Comparison of ENCODE assay signal across 15 cellular contexts in genomic region chr17:49226771-49227435, GRCh38. TPM values are rescaled to one million over a fixed set of nuclear protein-coding genes. Genes with fewer than 3 reads are reported as not detected.
"Had no signal": no experiment of that assay in that cellular context is flagged by ENCODE, and none has a peak within 500 bp of the region (broad histone marks: within the 10 kb centered on the region; RNA-seq: fewer than 3 reads in every experiment).

No MANE protein-coding gene starts in this region.

- H3K4me3 ChIP-seq: ascending aorta, esophagus muscularis mucosa, gastroesophageal sphincter, heart right ventricle, smooth muscle cell, stomach had no signal

- H3K27me3 Mint-ChIP-seq: memory B cell had no signal

- H3K36me3 Mint-ChIP-seq: type B pancreatic cell had no signal

- H3K9me3 ChIP-seq: ascending aorta, esophagus muscularis mucosa, gastroesophageal sphincter, heart right ventricle, stomach had no signal

- H3K4me1 ChIP-seq: parathyroid adenoma had no signal

- H3K4me3 Mint-ChIP-seq: activated CD4-positive, alpha-beta T cell treated with anti-CD3 and anti-CD28 coated beads, Interleukin-2, amount 10 ng/mL, durations not matched to agents 24 days and 14 days; activated T-cell treated with anti-CD3 and anti-CD28 coated beads, Interleukin-2, amount 50 U/mL, for 72 hours; dendritic cell treated with granulocyte-macrophage colony-stimulating factor and Interleukin-4, amounts not matched to agents 40 ng/mL and 50 ng/mL, for 4 days; memory B cell had no signal

- H3K27ac ChIP-seq: ascending aorta, esophagus muscularis mucosa, gastroesophageal sphincter, heart right ventricle, parathyroid adenoma, stomach had no signal

- H3K27ac Mint-ChIP-seq: activated CD4-positive, alpha-beta T cell treated with anti-CD3 and anti-CD28 coated beads, Interleukin-2, amount 10 ng/mL, durations not matched to agents 24 days and 14 days; activated T-cell treated with anti-CD3 and anti-CD28 coated beads, Interleukin-2, amount 50 U/mL, for 72 hours; dendritic cell treated with granulocyte-macrophage colony-stimulating factor and Interleukin-4, amounts not matched to agents 40 ng/mL and 50 ng/mL, for 4 days; memory B cell; type B pancreatic cell had no signal

- H3K9ac ChIP-seq: parathyroid adenoma had no signal

- H3K36me3 ChIP-seq: ascending aorta, gastroesophageal sphincter, stomach had no signal

- H3K9me3 Mint-ChIP-seq: activated CD4-positive, alpha-beta T cell treated with anti-CD3 and anti-CD28 coated beads, Interleukin-2, amount 10 ng/mL, durations not matched to agents 24 days and 14 days; activated T-cell treated with anti-CD3 and anti-CD28 coated beads, Interleukin-2, amount 50 U/mL, for 72 hours; dendritic cell treated with granulocyte-macrophage colony-stimulating factor and Interleukin-4, amounts not matched to agents 40 ng/mL and 50 ng/mL, for 4 days; memory B cell; type B pancreatic cell had no signal

RNA-seq across cellular contexts. Expression of gene PHOSPHO1, which starts 3.7 kb away (rescaled TPM):
- total RNA-seq: activated CD4-positive, alpha-beta T cell treated with anti-CD3 and anti-CD28 coated beads, Interleukin-2, amount 10 ng/mL, durations not matched to agents 24 days and 14 days; activated CD8-positive, alpha-beta memory T cell treated with anti-CD3 and anti-CD28 coated beads for 36 hours; ascending aorta; endothelial cell of umbilical vein had no signal

RNA-seq across cellular contexts. Expression of gene GNGT2, which starts 16.5 kb away (rescaled TPM):
- total RNA-seq: ascending aorta, cerebellum had no signal
